In genomic region chr19:41595258-41595889, GRCh38 we compare ENCODE assay signal across 9 cellular contexts. TPM values are rescaled to one million over a fixed set of nuclear protein-coding genes. Genes with fewer than 3 reads are reported as not detected.
DNase-seq lines count a peak whose midpoint lies in the region; ATAC-seq and TF ChIP-seq lines count a peak whose summit lies in the region.
"Had no signal": no experiment of that assay in that cellular context is flagged by ENCODE, and none has a peak within 500 bp of the region (broad histone marks: within the 10 kb centered on the region; RNA-seq: fewer than 3 reads in every experiment).

No MANE protein-coding gene starts in this region.

- H3K4me3 Mint-ChIP-seq in glutamatergic neuron (ENCODE audit: unreplicated experiment) = no peak overlapping the region
- H3K4me3 Mint-ChIP-seq: mesothelial cell of epicardium had no signal

- 0 out of 2 replicates have a peak, but pooled peaks cover under 1% of the 10 kb centered on the region for H3K27me3 ChIP-seq in SJCRH30

- H3K9me3 Mint-ChIP-seq in glutamatergic neuron (ENCODE audit: unreplicated experiment) = no peaks in the 10 kb centered on the region

- ATAC-seq in sciatic nerve (peak; percentile 53), HG03159 (IDR thresholded peaks at IDR 0.05; ENCODE audit: unreplicated experiment) (no peak)

- no peaks in the 10 kb centered on the region for H3K9me3 ChIP-seq in SJCRH30 (replicated peaks)

- no peak overlapping the region for H3K4me3 ChIP-seq in SJCRH30

- H3K4me1 Mint-ChIP-seq in glutamatergic neuron (ENCODE audit: low read depth, unreplicated experiment) = no peaks in the 10 kb centered on the region
- H3K4me1 Mint-ChIP-seq: mesothelial cell of epicardium had no signal

- no peaks in the 10 kb centered on the region for H3K4me1 ChIP-seq in SJCRH30

- peaks cover 9% of the 10 kb centered on the region for H3K27me3 Mint-ChIP-seq in glutamatergic neuron (ENCODE audit: unreplicated experiment)

- no peaks in the 10 kb centered on the region for H3K36me3 ChIP-seq in SJCRH30

- TF ChIP-seq CTCF in glutamatergic neuron (IDR thresholded peaks at IDR 0.05; ENCODE audit: partially characterized antibody, unreplicated experiment) = peak; percentile 63

- intact Hi-C loops in sciatic nerve (cut with DNase I) = no loop called here

- no peaks in the 10 kb centered on the region for H3K36me3 Mint-ChIP-seq in glutamatergic neuron (ENCODE audit: unreplicated experiment)
- H3K36me3 Mint-ChIP-seq: mesothelial cell of epicardium had no signal

- no peak overlapping the region for H3K27ac Mint-ChIP-seq in glutamatergic neuron (ENCODE audit: unreplicated experiment)
- H3K27ac Mint-ChIP-seq: mesothelial cell of epicardium had no signal

- no peak overlapping the region for H3K27ac ChIP-seq in SJCRH30

- DNase-seq in NK-92 treated with Interleukin-12 subunit alpha and Interleukin-12 subunit beta, amount 100 ng/mL, for 24 hours (lab: John Stamatoyannopoulos, UW) = peak; percentile 29
- DNase-seq in NK-92 (lab: John Stamatoyannopoulos, UW; ENCODE audit: unreplicated experiment) (no peak), LoVo (ENCODE audit: low spot score) (peak; percentile 82), SJCRH30 (peak; percentile 68 to 91), glutamatergic neuron (peak; percentile 69), sciatic nerve (ENCODE audit: low spot score) (peak; percentile 65)
- peak; percentile 73 for DNase-seq in activated naive CD4-positive, alpha-beta T cell treated with Interleukin-2 at 50 U/mL for 16 hours

RNA-seq across cellular contexts. Expression of gene CEACAM21, which starts 19.4 kb away (rescaled TPM):
- 5.5 and 5.6 TPM in 2 replicates for total RNA-seq in SJCRH30 (2014; rRNA removed; shearing (Covaris generic))
- total RNA-seq in glutamatergic neuron (ENCODE audit: unreplicated experiment) (not detected), sciatic nerve (2.5 TPM)
- total RNA-seq: mesothelial cell of epicardium had no signal

RNA-seq across cellular contexts. Expression of gene CEACAM4, which starts 31.5 kb away (rescaled TPM):
- not detected in 2 replicates for total RNA-seq in SJCRH30 (2014; rRNA removed; shearing (Covaris generic))
- total RNA-seq in glutamatergic neuron (ENCODE audit: unreplicated experiment) (not detected), sciatic nerve (1.9 TPM)
- total RNA-seq: mesothelial cell of epicardium had no signal
